17 cellular contexts compared by ENCODE assay signal in genomic region chr11:34860034-34860433, GRCh38. TPM values are rescaled to one million over a fixed set of nuclear protein-coding genes. Genes with fewer than 3 reads are reported as not detected.
DNase-seq lines count a peak whose midpoint lies in the region; ATAC-seq and TF ChIP-seq lines count a peak whose summit lies in the region.
"Had no signal": no experiment of that assay in that cellular context is flagged by ENCODE, and none has a peak within 500 bp of the region (broad histone marks: within the 10 kb centered on the region; RNA-seq: fewer than 3 reads in every experiment).

No MANE protein-coding gene starts in this region.

- peak; percentile 81 for DNase-seq in NCI-H2107 treated with DMSO at 0.1 percent for 48 hours (lab: John Stamatoyannopoulos, UW; ENCODE audit: unreplicated experiment)
- peak; percentile 76 for DNase-seq in epithelial cell of prostate (ENCODE audit: low read depth, low spot score)
- peak; percentile 34 to 64 for DNase-seq in psoas muscle
- DNase-seq in epidermal melanocyte (ENCODE audit: insufficient read length, low spot score): no peak
- no peak for DNase-seq in NAMALWA (ENCODE audit: low spot score)
- DNase-seq in naive thymus-derived CD4-positive, alpha-beta T cell: no peak
- DNase-seq: activated T-cell treated with anti-CD3 and anti-CD28 coated beads, Interleukin-2, amount 50 U/mL, for 24 hours; left cardiac atrium; stimulated activated CD4-positive, alpha-beta T cell treated with anti-CD3 and anti-CD28 coated beads, Interleukin-4, amount 100 ng/mL, for 24 hours; thyroid gland had no signal

- peaks cover 0 to 7% (median 0%) of the 10 kb centered on the region in 5 donors for H3K27me3 Mint-ChIP-seq in naive thymus-derived CD4-positive, alpha-beta T cell
- H3K27me3 Mint-ChIP-seq: activated naive CD8-positive, alpha-beta T cell; activated T-cell treated with anti-CD3 and anti-CD28 coated beads, Interleukin-2, amount 50 U/mL, for 24 hours; dendritic cell treated with granulocyte-macrophage colony-stimulating factor and Interleukin-4, amounts not matched to agents 40 ng/mL and 50 ng/mL, for 4 days had no signal

- no peak overlapping the region for H3K4me3 Mint-ChIP-seq in naive thymus-derived CD4-positive, alpha-beta T cell
- H3K4me3 Mint-ChIP-seq: activated naive CD8-positive, alpha-beta T cell; activated T-cell treated with anti-CD3 and anti-CD28 coated beads, Interleukin-2, amount 50 U/mL, for 24 hours; B cell; brain; dendritic cell treated with granulocyte-macrophage colony-stimulating factor and Interleukin-4, amounts not matched to agents 40 ng/mL and 50 ng/mL, for 4 days had no signal

- no peak for TF ChIP-seq EP300 in Ishikawa (IDR thresholded peaks at IDR 0.05; ENCODE audit: borderline replicate concordance)

- intact Hi-C loops in psoas muscle (cut with DNase I): loop anchor here in 1 of 2 donors (1.0 kb wide), 1 partner anchor 205 kb away; no protein-coding TSS in a partner anchor
- intact Hi-C loops in naive thymus-derived CD4-positive, alpha-beta T cell (cut with micrococcal nuclease): no loop called here

- H3K27ac Mint-ChIP-seq in naive thymus-derived CD4-positive, alpha-beta T cell: no peak overlapping the region
- H3K27ac Mint-ChIP-seq: activated naive CD8-positive, alpha-beta T cell; activated T-cell treated with anti-CD3 and anti-CD28 coated beads, Interleukin-2, amount 50 U/mL, for 24 hours; B cell; dendritic cell treated with granulocyte-macrophage colony-stimulating factor and Interleukin-4, amounts not matched to agents 40 ng/mL and 50 ng/mL, for 4 days had no signal

- H3K9me3 ChIP-seq in psoas muscle: no peaks in the 10 kb centered on the region
- no peaks in the 10 kb centered on the region for H3K9me3 ChIP-seq in naive thymus-derived CD4-positive, alpha-beta T cell (ENCODE audit: control insufficient read depth in 2 of 3, low read length in 3 of 3)
- H3K9me3 ChIP-seq: thyroid gland had no signal

- ATAC-seq in psoas muscle (peak; percentile 85 to 90 (median 88)), GM19463 (IDR thresholded peaks at IDR 0.05; ENCODE audit: unreplicated experiment) (no peak)
- no peak for ATAC-seq in naive thymus-derived CD4-positive, alpha-beta T cell
- ATAC-seq: left cardiac atrium had no signal

- H3K9me3 Mint-ChIP-seq in naive thymus-derived CD4-positive, alpha-beta T cell: peaks cover 0 to 2% (median 0%) of the 10 kb centered on the region in 11 donors
- H3K9me3 Mint-ChIP-seq: activated T-cell treated with anti-CD3 and anti-CD28 coated beads, Interleukin-2, amount 50 U/mL, for 24 hours; brain; dendritic cell treated with granulocyte-macrophage colony-stimulating factor and Interleukin-4, amounts not matched to agents 40 ng/mL and 50 ng/mL, for 4 days had no signal

- CTCF ChIA-PET in naive thymus-derived CD4-positive, alpha-beta T cell (lab: Charles Lee): no interaction called here

- H3K36me3 Mint-ChIP-seq in naive thymus-derived CD4-positive, alpha-beta T cell: peaks cover 0 to 12% (median 0%) of the 10 kb centered on the region in 5 donors
- H3K36me3 Mint-ChIP-seq: activated naive CD8-positive, alpha-beta T cell had no signal

- peaks cover 44% of the 10 kb centered on the region for H3K4me1 ChIP-seq in psoas muscle
- no peaks in the 10 kb centered on the region for H3K4me1 ChIP-seq in naive thymus-derived CD4-positive, alpha-beta T cell (ENCODE audit: control insufficient read depth in 2 of 2, insufficient read depth in 2 of 2, low read length in 2 of 2)
- H3K4me1 ChIP-seq: thyroid gland had no signal

- TF ChIP-seq RAD21 in Ishikawa (IDR thresholded peaks at IDR 0.05; ENCODE audit: low read depth): no peak

- no peak for TF ChIP-seq CTCF in psoas muscle (IDR thresholded peaks at IDR 0.05)

- no peaks in the 10 kb centered on the region for H3K27me3 ChIP-seq in psoas muscle (ENCODE audit: insufficient read depth in 3 of 3, low read length in 2 of 3)
- H3K27me3 ChIP-seq in naive thymus-derived CD4-positive, alpha-beta T cell (ENCODE audit: control insufficient read depth in 2 of 2, insufficient read depth in 2 of 2, low read length in 2 of 2): no peaks in the 10 kb centered on the region
- H3K27me3 ChIP-seq: thyroid gland had no signal

- WGBS in psoas muscle, 3 donors: 24 to 32% (median 26%) methylated on average over 4 of the region's 4 CpGs

- H3K4me3 ChIP-seq in psoas muscle: no peak overlapping the region
- no peak overlapping the region for H3K4me3 ChIP-seq in naive thymus-derived CD4-positive, alpha-beta T cell (ENCODE audit: low read length)
- H3K4me3 ChIP-seq: SK-N-MC, thyroid gland had no signal

- H3K27ac ChIP-seq in epithelial cell of prostate: peak overlapping the region; percentile 54
- H3K27ac ChIP-seq in psoas muscle: peak overlapping the region; percentile 75
- H3K27ac ChIP-seq in naive thymus-derived CD4-positive, alpha-beta T cell (ENCODE audit: low read depth, low read length): no peak overlapping the region
- H3K27ac ChIP-seq: SK-N-MC, thyroid gland had no signal

- H3K36me3 ChIP-seq in psoas muscle (ENCODE audit: insufficient read depth in 1 of 2, low read depth in 1 of 2): no peaks in the 10 kb centered on the region
- H3K36me3 ChIP-seq in naive thymus-derived CD4-positive, alpha-beta T cell (ENCODE audit: control insufficient read depth in 2 of 3, insufficient read depth in 3 of 3, low read length in 3 of 3): no peaks in the 10 kb centered on the region
- H3K36me3 ChIP-seq: thyroid gland had no signal

- POLR2A ChIA-PET in naive thymus-derived CD4-positive, alpha-beta T cell (lab: Charles Lee): no interaction called here

- H3K4me1 Mint-ChIP-seq in naive thymus-derived CD4-positive, alpha-beta T cell: no peaks in the 10 kb centered on the region

TF ChIP-seq in Ishikawa, 13 proteins besides CTCF, POLR2A, EP300 and RAD21:
- no peak for TF ChIP-seq ZBTB7A (IDR thresholded peaks at IDR 0.05; ENCODE audit: low read depth)
- TF ChIP-seq EGR1 (IDR thresholded peaks at IDR 0.05): no peak
- TF ChIP-seq, protein P1, sequence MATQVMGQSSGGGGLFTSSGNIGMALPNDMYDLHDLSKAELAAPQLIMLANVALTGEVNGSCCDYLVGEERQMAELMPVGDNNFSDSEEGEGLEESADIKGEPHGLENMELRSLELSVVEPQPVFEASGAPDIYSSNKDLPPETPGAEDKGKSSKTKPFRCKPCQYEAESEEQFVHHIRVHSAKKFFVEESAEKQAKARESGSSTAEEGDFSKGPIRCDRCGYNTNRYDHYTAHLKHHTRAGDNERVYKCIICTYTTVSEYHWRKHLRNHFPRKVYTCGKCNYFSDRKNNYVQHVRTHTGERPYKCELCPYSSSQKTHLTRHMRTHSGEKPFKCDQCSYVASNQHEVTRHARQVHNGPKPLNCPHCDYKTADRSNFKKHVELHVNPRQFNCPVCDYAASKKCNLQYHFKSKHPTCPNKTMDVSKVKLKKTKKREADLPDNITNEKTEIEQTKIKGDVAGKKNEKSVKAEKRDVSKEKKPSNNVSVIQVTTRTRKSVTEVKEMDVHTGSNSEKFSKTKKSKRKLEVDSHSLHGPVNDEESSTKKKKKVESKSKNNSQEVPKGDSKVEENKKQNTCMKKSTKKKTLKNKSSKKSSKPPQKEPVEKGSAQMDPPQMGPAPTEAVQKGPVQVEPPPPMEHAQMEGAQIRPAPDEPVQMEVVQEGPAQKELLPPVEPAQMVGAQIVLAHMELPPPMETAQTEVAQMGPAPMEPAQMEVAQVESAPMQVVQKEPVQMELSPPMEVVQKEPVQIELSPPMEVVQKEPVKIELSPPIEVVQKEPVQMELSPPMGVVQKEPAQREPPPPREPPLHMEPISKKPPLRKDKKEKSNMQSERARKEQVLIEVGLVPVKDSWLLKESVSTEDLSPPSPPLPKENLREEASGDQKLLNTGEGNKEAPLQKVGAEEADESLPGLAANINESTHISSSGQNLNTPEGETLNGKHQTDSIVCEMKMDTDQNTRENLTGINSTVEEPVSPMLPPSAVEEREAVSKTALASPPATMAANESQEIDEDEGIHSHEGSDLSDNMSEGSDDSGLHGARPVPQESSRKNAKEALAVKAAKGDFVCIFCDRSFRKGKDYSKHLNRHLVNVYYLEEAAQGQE (IDR thresholded peaks at IDR 0.05; ENCODE audit: low read depth): no peak
- no peak for TF ChIP-seq TAF1 (IDR thresholded peaks at IDR 0.05; ENCODE audit: low read depth)
- 0 out of 2 replicates have a peak, but pooled peaks have one; percentile 47 for TF ChIP-seq USF1 (IDR thresholded peaks at IDR 0.05)
- TF ChIP-seq CREB1 (IDR thresholded peaks at IDR 0.05; ENCODE audit: low read depth): no peak
- TF ChIP-seq NFIC (IDR thresholded peaks at IDR 0.05): no peak
- no peak for TF ChIP-seq YY1 (IDR thresholded peaks at IDR 0.05; ENCODE audit: low read depth)
- no peak for TF ChIP-seq FOXM1 (IDR thresholded peaks at IDR 0.05; ENCODE audit: borderline replicate concordance, low read depth)
- TF ChIP-seq TEAD4 (IDR thresholded peaks at IDR 0.05): no peak
- no peak for TF ChIP-seq CEBPB (IDR thresholded peaks at IDR 0.05)
- 0 out of 2 replicates have a peak, but pooled peaks have one; percentile 23 for TF ChIP-seq MAX (IDR thresholded peaks at IDR 0.05)

RNA-seq across cellular contexts. Expression of gene APIP, which starts 56.1 kb away (rescaled TPM):
- total RNA-seq in psoas muscle: 10 to 100 TPM; 24.1 to 42.5 (median 39.9) TPM
- polyA plus RNA-seq in psoas muscle: 10 to 100 TPM; 27.0 to 47.2 (median 40.9) TPM
- total RNA-seq in naive thymus-derived CD4-positive, alpha-beta T cell: 10 to 100 TPM in 4 of 5 experiments, 1 to 10 TPM in 1; 8.2 to 23.6 (median 17.7) TPM
- 10 to 100 TPM; 14.9 to 18.5 TPM for polyA plus RNA-seq in naive thymus-derived CD4-positive, alpha-beta T cell

RNA-seq across cellular contexts. Expression of gene PDHX, which starts 56.4 kb away (rescaled TPM):
- 100 to 1,000 TPM in 3 of 4 donors, 10 to 100 TPM in 1; 99.4 to 189 (median 101) TPM for total RNA-seq in psoas muscle
- polyA plus RNA-seq in psoas muscle: 100 to 1,000 TPM in 1 of 3 donors, 10 to 100 TPM in 2; 64.6 to 153 (median 93.5) TPM
- total RNA-seq in naive thymus-derived CD4-positive, alpha-beta T cell: 10 to 100 TPM; 20.0 to 54.1 (median 28.8) TPM
- 10 to 100 TPM; 17.8 to 21.7 TPM for polyA plus RNA-seq in naive thymus-derived CD4-positive, alpha-beta T cell

Comparison
In these comparisons a context has a peak if more than half of its experiments do, and no peak if none do; other contexts are left out.
1. DNase-seq: peak in NCI-H2107 treated with DMSO at 0.1 percent for 48 hours (single experiment), epithelial cell of prostate (single experiment) and psoas muscle (2 of 2); none in epidermal melanocyte (single experiment), NAMALWA (single experiment) and naive thymus-derived CD4-positive, alpha-beta T cell (0 of 9).
2. ATAC-seq: peak in psoas muscle (4 of 4); none in GM19463 (single experiment) and naive thymus-derived CD4-positive, alpha-beta T cell (single experiment).